In genomic region chr11:76325149-76325548, GRCh38 we compare ENCODE assay signal across 35 cellular contexts.
"Had no signal": no experiment of that assay in that cellular context is flagged by ENCODE, and none has a peak within 500 bp of the region (broad histone marks: within the 10 kb centered on the region; RNA-seq: fewer than 3 reads in every experiment).

No MANE protein-coding gene starts in this region.

- DNase-seq: activated CD4-positive, alpha-beta memory T cell treated with anti-CD3 and anti-CD28 coated beads for 36 hours; activated CD4-positive, alpha-beta T cell treated with anti-CD3 and anti-CD28 coated beads for 36 hours; activated CD4-positive, alpha-beta T cell treated with anti-CD3 and anti-CD28 coated beads, Interleukin-2, amount 10 ng/mL, durations not matched to agents 7 days and 5 days; activated CD8-positive, alpha-beta memory T cell treated with anti-CD3 and anti-CD28 coated beads, Interleukin-2, amount 50 U/mL, for 4 hours; activated gamma-delta T cell treated with Interleukin-2 at 50 U/mL for 16 hours; activated naive CD4-positive, alpha-beta T cell treated with anti-CD3 and anti-CD28 coated beads for 36 hours; activated T-cell treated with anti-CD3 and anti-CD28 coated beads for 4 hours; activated T-cell treated with anti-CD3 and anti-CD28 coated beads, Interleukin-2, amount 50 U/mL, for 4 hours; adrenal gland; central memory CD4-positive, alpha-beta T cell; MM.1S; MV-4-11; NCI-H1092; NCI-H146; NCI-H187; NCI-H2029 treated with DMSO at 0.1 percent for 48 hours; NCI-H2107; NCI-H2171; NCI-H510A; NCI-H526; NCI-H748 treated with DMSO at 0.1 percent for 48 hours; NK-92 treated with Interleukin-12 subunit alpha and Interleukin-12 subunit beta, amount 100 ng/mL, for 24 hours; PC-3; RPMI8226; SHP77 treated with DMSO at 0.1 percent for 48 hours; SK-N-SH had no signal

- H3K4me1 Mint-ChIP-seq: brain had no signal

- H3K9ac ChIP-seq: KMS-11, SK-N-SH had no signal

- H3K4me3 Mint-ChIP-seq: activated CD4-positive, alpha-beta memory T cell treated with anti-CD3 and anti-CD28 coated beads for 36 hours; activated CD4-positive, alpha-beta T cell treated with anti-CD3 and anti-CD28 coated beads for 36 hours; activated CD4-positive, alpha-beta T cell treated with anti-CD3 and anti-CD28 coated beads, Interleukin-2, amount 10 ng/mL, durations not matched to agents 7 days and 5 days; activated naive CD4-positive, alpha-beta T cell treated with anti-CD3 and anti-CD28 coated beads for 36 hours; activated T-cell treated with anti-CD3 and anti-CD28 coated beads, Interleukin-2, amount 50 U/mL, for 4 hours; activated T-helper 1 cell treated with anti-CD3 and anti-CD28 coated beads, Interleukin-12 subunit alpha, Interleukin-12 subunit beta, Interleukin-2, Interleukin-4 antibody, amounts not matched to agents 30 ng/mL and 10 ng/mL and 1 ng/mL, durations not matched to agents 14 hours and 24 hours and 36 hours; brain; T-helper 1 cell treated with Interleukin-12 subunit alpha and Interleukin-12 subunit beta and Interleukin-4 antibody, amounts not matched to agents 30 μg/mL and 1 μg/mL, for 36 hours; T-helper 2 cell treated with Interferon-gamma antibody and Interleukin-4, amounts not matched to agents 5 μg/mL and 100 μg/mL, for 36 hours had no signal

- H3K36me3 ChIP-seq: adrenal gland, Peyer's patch, SJSA1 had no signal

- H3K4me3 ChIP-seq: adrenal gland, Peyer's patch, SJSA1 had no signal

- ATAC-seq: activated CD4-positive, alpha-beta T cell treated with anti-CD3 and anti-CD28 coated beads for 36 hours; activated CD4-positive, CD25-positive, alpha-beta regulatory T cell treated with anti-CD3 and anti-CD28 coated beads, Interleukin-2, amount 50 U/mL, for 24 hours; activated naive CD4-positive, alpha-beta T cell treated with anti-CD3 and anti-CD28 coated beads, Interleukin-2, amount 50 U/mL, for 72 hours; activated T-cell treated with anti-CD3 and anti-CD28 coated beads, Interleukin-2, amount 50 U/mL, for 4 hours; PC-3 had no signal

- H3K9me3 Mint-ChIP-seq: activated CD4-positive, alpha-beta memory T cell treated with anti-CD3 and anti-CD28 coated beads for 36 hours; activated CD4-positive, alpha-beta T cell treated with anti-CD3 and anti-CD28 coated beads, Interleukin-2, amount 10 ng/mL, durations not matched to agents 7 days and 5 days; activated naive CD4-positive, alpha-beta T cell treated with anti-CD3 and anti-CD28 coated beads for 36 hours; activated naive CD4-positive, alpha-beta T cell treated with anti-CD3 and anti-CD28 coated beads, Interleukin-2, amount 50 U/mL, for 72 hours; activated T-cell treated with anti-CD3 and anti-CD28 coated beads, Interleukin-2, amount 50 U/mL, for 4 hours; activated T-helper 1 cell treated with anti-CD3 and anti-CD28 coated beads, Interleukin-12 subunit alpha, Interleukin-12 subunit beta, Interleukin-2, Interleukin-4 antibody, amounts not matched to agents 30 ng/mL and 10 ng/mL and 1 ng/mL, durations not matched to agents 14 hours and 24 hours and 36 hours; T-helper 1 cell treated with Interleukin-12 subunit alpha and Interleukin-12 subunit beta and Interleukin-4 antibody, amounts not matched to agents 30 μg/mL and 1 μg/mL, for 36 hours; T-helper 2 cell treated with Interferon-gamma antibody and Interleukin-4, amounts not matched to agents 5 μg/mL and 100 μg/mL, for 36 hours had no signal

- H3K27ac Mint-ChIP-seq: activated CD4-positive, alpha-beta memory T cell treated with anti-CD3 and anti-CD28 coated beads for 36 hours; activated CD4-positive, alpha-beta T cell treated with anti-CD3 and anti-CD28 coated beads for 36 hours; activated CD4-positive, alpha-beta T cell treated with anti-CD3 and anti-CD28 coated beads, Interleukin-2, amount 10 ng/mL, durations not matched to agents 7 days and 5 days; activated naive CD4-positive, alpha-beta T cell treated with anti-CD3 and anti-CD28 coated beads for 36 hours; activated naive CD4-positive, alpha-beta T cell treated with anti-CD3 and anti-CD28 coated beads, Interleukin-2, amount 50 U/mL, for 72 hours; activated T-helper 1 cell treated with anti-CD3 and anti-CD28 coated beads, Interleukin-12 subunit alpha, Interleukin-12 subunit beta, Interleukin-2, Interleukin-4 antibody, amounts not matched to agents 30 ng/mL and 10 ng/mL and 1 ng/mL, durations not matched to agents 14 hours and 24 hours and 36 hours; brain; T-helper 1 cell treated with Interleukin-12 subunit alpha and Interleukin-12 subunit beta and Interleukin-4 antibody, amounts not matched to agents 30 μg/mL and 1 μg/mL, for 36 hours; T-helper 2 cell treated with Interferon-gamma antibody and Interleukin-4, amounts not matched to agents 5 μg/mL and 100 μg/mL, for 36 hours had no signal

- H3K4me1 ChIP-seq: SJSA1 had no signal

- H3K36me3 Mint-ChIP-seq: activated CD4-positive, alpha-beta memory T cell treated with anti-CD3 and anti-CD28 coated beads for 36 hours; activated naive CD4-positive, alpha-beta T cell treated with anti-CD3 and anti-CD28 coated beads, Interleukin-2, amount 50 U/mL, for 72 hours; brain had no signal

- H3K27ac ChIP-seq: adrenal gland, KMS-11, Peyer's patch, SJSA1 had no signal

- H3K9me3 ChIP-seq: adrenal gland, Peyer's patch, SJSA1, SK-N-SH had no signal

- H3K27me3 ChIP-seq: SJSA1 had no signal

- H3K4me2 ChIP-seq: KMS-11, SK-N-SH had no signal
